ENCODE assay signal across 8 cellular contexts in the genomic region with DNA sequence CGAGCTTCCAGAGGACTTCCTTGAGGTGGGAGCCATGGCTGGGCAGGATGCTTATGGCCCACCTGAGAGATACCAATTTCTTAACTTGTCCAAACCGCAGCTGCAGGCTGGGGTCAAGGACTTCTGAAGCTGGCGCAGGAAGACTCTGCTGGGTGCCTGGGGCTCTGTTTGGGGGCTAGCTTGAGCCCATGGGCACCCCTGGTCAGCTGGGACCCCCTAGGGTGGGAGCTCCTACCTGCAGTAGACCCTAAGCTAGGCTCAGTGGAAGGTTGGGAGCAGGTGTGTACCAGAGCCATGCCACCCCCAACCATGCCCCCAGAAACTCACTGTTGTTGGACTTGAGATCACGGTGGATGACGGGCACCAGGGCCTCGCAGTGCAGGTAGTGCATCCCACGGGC. TPM values are rescaled to one million over a fixed set of nuclear protein-coding genes. Genes with fewer than 3 reads are reported as not detected.
DNase-seq lines count a peak whose midpoint lies in the region; ATAC-seq and TF ChIP-seq lines count a peak whose summit lies in the region.

No MANE protein-coding gene starts in this region.

- H3K27ac ChIP-seq in mesodermal cell (ENCODE audit: low read depth, low read length, severe bottlenecking) = peak overlapping the region; percentile 42
- H3K27ac ChIP-seq in transverse colon = peak overlapping the region; percentile 97 to 99 (median 98)

- H3K4me3 Mint-ChIP-seq in activated T-cell treated with anti-CD3 and anti-CD28 coated beads, Interleukin-2, amount 50 U/mL, for 72 hours = peak overlapping the region; percentile 94

- H3K27ac Mint-ChIP-seq in activated T-cell treated with anti-CD3 and anti-CD28 coated beads, Interleukin-2, amount 50 U/mL, for 72 hours = peak overlapping the region; percentile 96

- peaks cover 51% of the 10 kb centered on the region for H3K4me1 Mint-ChIP-seq in activated T-cell treated with anti-CD3 and anti-CD28 coated beads, Interleukin-2, amount 50 U/mL, for 72 hours (ENCODE audit: low read depth)

- 97 to 100% methylated on average over 2 to 7 of the region's 7 CpGs for WGBS in mesodermal cell (ENCODE audit: insufficient coverage in 2 of 2), 2 experiments
- WGBS in transverse colon (ENCODE audit: low coverage in 1 of 2), 2 donors = 57% methylated on average over 7 of the region's 7 CpGs; no CpG with 5 or more reads in 1 of the 2 donors

- no peak for ATAC-seq in activated T-cell treated with anti-CD3 and anti-CD28 coated beads, Interleukin-2, amount 50 U/mL, for 72 hours (replicated peaks in 1 of 2)
- ATAC-seq in GM21515 (IDR thresholded peaks at IDR 0.05; ENCODE audit: unreplicated experiment) (no peak), GM21528 (IDR thresholded peaks at IDR 0.05; ENCODE audit: low FRiP score, unreplicated experiment) (no peak)

- H3K27me3 ChIP-seq in transverse colon = no peaks in the 10 kb centered on the region

- TF ChIP-seq CTCF in astrocyte of the spinal cord (IDR thresholded peaks at IDR 0.05; ENCODE audit: low read depth, low read length) (no peak), transverse colon (IDR thresholded peaks at IDR 0.05) (no peak)

- H3K4me1 ChIP-seq in mesodermal cell (ENCODE audit: control insufficient read depth, insufficient read depth, low read length, poor library complexity, severe bottlenecking) (peaks cover 42% of the 10 kb centered on the region), transverse colon (peaks cover 30 to 64% (median 50%) of the 10 kb centered on the region in 4 donors)

- no peak for TF ChIP-seq EP300 in transverse colon (IDR thresholded peaks at IDR 0.05; ENCODE audit: low read depth)

- H3K36me3 ChIP-seq in mesodermal cell (ENCODE audit: control insufficient read depth, insufficient read depth, low read length) (peaks cover 57% of the 10 kb centered on the region), transverse colon (peaks cover 0 to 2% (median under 1%) of the 10 kb centered on the region in 4 donors)

- H3K9me3 Mint-ChIP-seq in activated T-cell treated with anti-CD3 and anti-CD28 coated beads, Interleukin-2, amount 50 U/mL, for 72 hours = no peaks in the 10 kb centered on the region

- H3K9me3 ChIP-seq in mesodermal cell (ENCODE audit: control insufficient read depth, low read length) (no peaks in the 10 kb centered on the region), transverse colon (no peaks in the 10 kb centered on the region)

- intact Hi-C loops in transverse colon (cut with DNase I; ENCODE audit: low total_unique reads) = no loop called here

- in situ Hi-C loops in astrocyte of the spinal cord (cut with HindIII; ENCODE audit: low sequenced_read_pairs) = no loop called here
- in situ Hi-C loops in transverse colon (cut with MboI; ENCODE audit: low pct_ligation_motif_present in 1 of 4, low pct_unique_long_range_greater_than_20kb in 1 of 4, low sequenced_read_pairs in 3 of 4) = no loop called here

- DNase-seq in activated T-cell treated with anti-CD3 and anti-CD28 coated beads, Interleukin-2, amount 50 U/mL, for 72 hours = no peak
- DNase-seq in activated T-cell treated with anti-CD3 and anti-CD28 coated beads, Interleukin-2, amount 50 U/mL, for 1 hour = no peak
- no peak for DNase-seq in astrocyte of the spinal cord (ENCODE audit: low read depth, low spot score)
- DNase-seq in transverse colon = no peak
- DNase-seq in cerebellum (ENCODE audit: low spot score) = no peak

- H3K4me3 ChIP-seq in astrocyte of the spinal cord (ENCODE audit: low read depth, low read length) (peak overlapping the region; percentile 76), mesodermal cell (ENCODE audit: extremely low read depth, insufficient read depth, low read length, poor library complexity, severe bottlenecking) (peak overlapping the region; percentile 84), transverse colon (peak overlapping the region; percentile 68 to 89 (median 80))

- H3K27me3 Mint-ChIP-seq in activated T-cell treated with anti-CD3 and anti-CD28 coated beads, Interleukin-2, amount 50 U/mL, for 72 hours (ENCODE audit: low read depth) = no peaks in the 10 kb centered on the region

- H3K36me3 Mint-ChIP-seq in activated T-cell treated with anti-CD3 and anti-CD28 coated beads, Interleukin-2, amount 50 U/mL, for 72 hours (ENCODE audit: insufficient read depth in 2 of 2) = peaks cover 8 to 14% of the 10 kb centered on the region in 2 donors

- TF ChIP-seq POLR2A in transverse colon (IDR thresholded peaks at IDR 0.05) = no peak

RNA-seq across cellular contexts. Expression of gene MAP3K11, which starts 1.3 kb away (rescaled TPM):
- 10 to 100 TPM; 57.3 to 70.1 TPM for total RNA-seq in activated T-cell treated with anti-CD3 and anti-CD28 coated beads, Interleukin-2, amount 50 U/mL, for 72 hours
- polyA plus RNA-seq in mesodermal cell (2013, experiment 1 of 2) = 76.0 TPM
- 51.9 TPM for polyA plus RNA-seq in mesodermal cell (2013, experiment 2 of 2)
- total RNA-seq in transverse colon (100 to 1,000 TPM in 2 of 4 donors, 10 to 100 TPM in 2; 82.3 to 211 (median 94.8) TPM), cerebellum (15.2 TPM)

RNA-seq across cellular contexts. Expression of gene PCNX3, which starts 2.9 kb away (rescaled TPM):
- 10 to 100 TPM; 45.9 TPM for total RNA-seq in activated T-cell treated with anti-CD3 and anti-CD28 coated beads, Interleukin-2, amount 50 U/mL, for 72 hours
- 25.5 TPM for polyA plus RNA-seq in mesodermal cell (2013, experiment 1 of 2)
- 21.0 TPM for polyA plus RNA-seq in mesodermal cell (2013, experiment 2 of 2)
- total RNA-seq in transverse colon = 10 to 100 TPM; 56.4 to 89.0 (median 62.4) TPM
- total RNA-seq in cerebellum = 13.8 TPM

RNA-seq across cellular contexts. Expression of gene KCNK7, which starts 17.1 kb away (rescaled TPM):
- total RNA-seq in activated T-cell treated with anti-CD3 and anti-CD28 coated beads, Interleukin-2, amount 50 U/mL, for 72 hours = under 1 TPM; 0.34 to 0.39 TPM
- polyA plus RNA-seq in mesodermal cell (2013, experiment 1 of 2) = not detected
- not detected for polyA plus RNA-seq in mesodermal cell (2013, experiment 2 of 2)
- total RNA-seq in transverse colon = 1 to 10 TPM in 1 of 4 donors, under 1 TPM in 1, not detected in 2; 0.27 to 1.6 TPM
- total RNA-seq in cerebellum = 0.27 TPM

RNA-seq across cellular contexts. Expression of gene SIPA1, which starts 25.2 kb away (rescaled TPM):
- total RNA-seq in activated T-cell treated with anti-CD3 and anti-CD28 coated beads, Interleukin-2, amount 50 U/mL, for 72 hours = 100 to 1,000 TPM; 132 to 137 TPM
- polyA plus RNA-seq in mesodermal cell (2013, experiment 1 of 2) = 57.2 TPM
- 46.6 TPM for polyA plus RNA-seq in mesodermal cell (2013, experiment 2 of 2)
- total RNA-seq in transverse colon = 100 to 1,000 TPM in 1 of 4 donors, 10 to 100 TPM in 3; 22.4 to 174 (median 30.9) TPM
- total RNA-seq in cerebellum = 10.2 TPM

RNA-seq across cellular contexts. Expression of gene EHBP1L1, which starts 36.8 kb away (rescaled TPM):
- 100 to 1,000 TPM in 1 of 2 donors, 10 to 100 TPM in 1; 93.9 to 113 TPM for total RNA-seq in activated T-cell treated with anti-CD3 and anti-CD28 coated beads, Interleukin-2, amount 50 U/mL, for 72 hours
- polyA plus RNA-seq in mesodermal cell (2013, experiment 1 of 2) = 18.8 TPM
- polyA plus RNA-seq in mesodermal cell (2013, experiment 2 of 2) = 18.2 TPM
- total RNA-seq in transverse colon (100 to 1,000 TPM in 2 of 4 donors, 10 to 100 TPM in 2; 90.2 to 215 (median 106) TPM), cerebellum (11.4 TPM)
